14 cellular contexts compared by ENCODE assay signal in genomic region chr4:70269674-70270073, GRCh38. TPM values are rescaled to one million over a fixed set of nuclear protein-coding genes. Genes with fewer than 3 reads are reported as not detected.
DNase-seq lines count a peak whose midpoint lies in the region; ATAC-seq and TF ChIP-seq lines count a peak whose summit lies in the region.
"Had no signal": no experiment of that assay in that cellular context is flagged by ENCODE, and none has a peak within 500 bp of the region (broad histone marks: within the 10 kb centered on the region; RNA-seq: fewer than 3 reads in every experiment).

No MANE protein-coding gene starts in this region.

- TF ChIP-seq CTCF in brain (conservative IDR thresholded peaks at IDR 0.05): peak; percentile 33 to 35

- no peak overlapping the region for H3K27ac Mint-ChIP-seq in brain
- H3K27ac Mint-ChIP-seq in stimulated activated naive B cell treated with anti-CD40 and anti-IgM and Interleukin-4, amounts not matched to agents 10 μg/mL and 1 μg/mL and 100 μg/mL, for 72 hours: no peak overlapping the region

- no peaks in the 10 kb centered on the region for H3K27me3 Mint-ChIP-seq in brain
- H3K27me3 Mint-ChIP-seq in stimulated activated naive B cell treated with anti-CD40 and anti-IgM and Interleukin-4, amounts not matched to agents 10 μg/mL and 1 μg/mL and 100 μg/mL, for 72 hours: no peaks in the 10 kb centered on the region

- H3K4me3 Mint-ChIP-seq in brain: no peak overlapping the region
- no peak overlapping the region for H3K4me3 Mint-ChIP-seq in stimulated activated naive B cell treated with anti-CD40 and anti-IgM and Interleukin-4, amounts not matched to agents 10 μg/mL and 1 μg/mL and 100 μg/mL, for 72 hours

- no peaks in the 10 kb centered on the region for H3K4me1 Mint-ChIP-seq in brain
- H3K4me1 Mint-ChIP-seq in stimulated activated naive B cell treated with anti-CD40 and anti-IgM and Interleukin-4, amounts not matched to agents 10 μg/mL and 1 μg/mL and 100 μg/mL, for 72 hours: no peaks in the 10 kb centered on the region

- ATAC-seq in GM18873 (IDR thresholded peaks at IDR 0.05; ENCODE audit: low FRiP score, unreplicated experiment) (no peak), HG02884 (IDR thresholded peaks at IDR 0.05; ENCODE audit: unreplicated experiment) (no peak)
- no peak for ATAC-seq in stimulated activated naive B cell treated with anti-CD40 and anti-IgM and Interleukin-4, amounts not matched to agents 10 μg/mL and 1 μg/mL and 100 μg/mL, for 72 hours (replicated peaks)
- ATAC-seq: esophagus mucosa had no signal

- DNase-seq in NCI-H2171 treated with DMSO at 0.1 percent for 48 hours (lab: John Stamatoyannopoulos, UW) (peak; percentile 4), NCI-H2171 (lab: John Stamatoyannopoulos, UW) (no peak), NCI-H1694 (lab: John Stamatoyannopoulos, UW) (peak; percentile 1), pons (ENCODE audit: low spot score) (peak; percentile 34)
- no peak for DNase-seq in stimulated activated naive B cell treated with anti-CD40 and anti-IgM and Interleukin-4, amounts not matched to agents 10 μg/mL and 1 μg/mL and 100 μg/mL, for 72 hours
- DNase-seq: activated CD8-positive, alpha-beta memory T cell treated with anti-CD3 and anti-CD28 coated beads, Interleukin-2, amount 50 U/mL, for 48 hours; aorta; islet precursor cell; NCI-H226; stimulated activated CD4-positive, alpha-beta T cell treated with anti-CD3 and anti-CD28 coated beads, Interleukin-4, amount 100 ng/mL, for 24 hours had no signal

- no peaks in the 10 kb centered on the region for H3K36me3 Mint-ChIP-seq in brain
- H3K36me3 Mint-ChIP-seq in stimulated activated naive B cell treated with anti-CD40 and anti-IgM and Interleukin-4, amounts not matched to agents 10 μg/mL and 1 μg/mL and 100 μg/mL, for 72 hours: no peaks in the 10 kb centered on the region

- no peaks in the 10 kb centered on the region for H3K9me3 Mint-ChIP-seq in brain
- H3K9me3 Mint-ChIP-seq in stimulated activated naive B cell treated with anti-CD40 and anti-IgM and Interleukin-4, amounts not matched to agents 10 μg/mL and 1 μg/mL and 100 μg/mL, for 72 hours: peaks cover 0 to 3% of the 10 kb centered on the region in 2 donors

RNA-seq across cellular contexts. Expression of gene CSN3, which starts 27.3 kb away (rescaled TPM):
- polyA plus RNA-seq in brain (ENCODE audit: insufficient read depth, low read depth, low replicate concordance): not detected
- polyA plus RNA-seq: aorta had no signal

RNA-seq across cellular contexts. Expression of gene FDCSP, which starts 43.8 kb away (rescaled TPM):
- polyA plus RNA-seq in brain (ENCODE audit: insufficient read depth, low read depth, low replicate concordance): not detected
- polyA plus RNA-seq: aorta had no signal

Comparison
In these comparisons a context has a peak if more than half of its experiments do, and no peak if none do; other contexts are left out.
1. DNase-seq: peak in NCI-H2171 treated with DMSO at 0.1 percent for 48 hours (single experiment), NCI-H1694 (single experiment) and pons (single experiment); none in NCI-H2171 (single experiment) and stimulated activated naive B cell treated with anti-CD40 and anti-IgM and Interleukin-4, amounts not matched to agents 10 μg/mL and 1 μg/mL and 100 μg/mL, for 72 hours (single experiment).